In genomic region chr14:105398726-105399440, GRCh38 we compare ENCODE assay signal across 8 cellular contexts. TPM values are rescaled to one million over a fixed set of nuclear protein-coding genes. Genes with fewer than 3 reads are reported as not detected.
DNase-seq lines count a peak whose midpoint lies in the region; ATAC-seq and TF ChIP-seq lines count a peak whose summit lies in the region.

No MANE protein-coding gene starts in this region.

- POLR2A ChIA-PET in activated CD4-positive, alpha-beta T cell treated with anti-CD3 and anti-CD28 coated beads for 36 hours (lab: Charles Lee), result interaction anchor here (0.5 to 1.2 kb wide), 2 partner anchors 13 to 333 kb away, joined by 3 to 4 read pairs; no protein-coding TSS in a partner anchor

- peak; percentile 49 for ATAC-seq in activated CD4-positive, alpha-beta T cell treated with anti-CD3 and anti-CD28 coated beads for 36 hours
- peak; percentile 42 for ATAC-seq in HG02642 (IDR thresholded peaks at IDR 0.05; ENCODE audit: poor library complexity, unreplicated experiment)

- peaks cover 30% of the 10 kb centered on the region for H3K36me3 Mint-ChIP-seq in activated CD4-positive, alpha-beta T cell treated with anti-CD3 and anti-CD28 coated beads for 36 hours (ENCODE audit: low read depth)

- 18 to 26% (median 23%) methylated on average over 19 to 40 of the region's 40 CpGs for WGBS in spleen, 5 donors

- H3K36me3 ChIP-seq in adipocyte (ENCODE audit: control insufficient read depth, insufficient read depth, low read length, severe bottlenecking) (peaks cover 8% of the 10 kb centered on the region), spleen (peaks cover 0 to 32% (median 9%) of the 10 kb centered on the region in 6 donors)

- TF ChIP-seq CTCF in spleen (IDR thresholded peaks at IDR 0.05 in 8 of 11, conservative IDR thresholded peaks at IDR 0.05 in 3 of 11), result peak in 3 of 11 experiments; percentile 1 to 29 (median 4)

- H3K4me3 Mint-ChIP-seq in activated CD4-positive, alpha-beta T cell treated with anti-CD3 and anti-CD28 coated beads for 36 hours, result peak overlapping the region; percentile 85

- H3K9me3 Mint-ChIP-seq in activated CD4-positive, alpha-beta T cell treated with anti-CD3 and anti-CD28 coated beads for 36 hours (ENCODE audit: low read depth), result peaks cover 13% of the 10 kb centered on the region

- intact Hi-C loops in activated CD4-positive, alpha-beta T cell treated with anti-CD3 and anti-CD28 coated beads for 36 hours (cut with DNase I, micrococcal nuclease), result loop anchor here (1.0 to 5.0 kb wide), 10 partner anchors 16 to 647 kb away; partner anchors contain the start of genes BTBD6 (in 1 of the 2), CDCA4 (in 1 of the 2), CRIP2 (in 1 of the 2) and MTA1 (in 1 of the 2)
- intact Hi-C loops in spleen (cut with DNase I; ENCODE audit: low total_unique reads), result no loop called here

- H3K9me3 ChIP-seq in adipocyte (ENCODE audit: control insufficient read depth, low read length), result no peaks in the 10 kb centered on the region
- peaks cover 0 to 23% (median 7%) of the 10 kb centered on the region in 8 donors for H3K9me3 ChIP-seq in spleen

- H3K27ac Mint-ChIP-seq in activated CD4-positive, alpha-beta T cell treated with anti-CD3 and anti-CD28 coated beads for 36 hours, result peak overlapping the region; percentile 91

- CTCF ChIA-PET in activated CD4-positive, alpha-beta T cell treated with anti-CD3 and anti-CD28 coated beads for 36 hours (lab: Charles Lee), result interaction anchor here (0.6 kb wide), 1 partner anchor 23 kb away, joined by 4 read pairs; no protein-coding TSS in a partner anchor

- H3K27me3 Mint-ChIP-seq in activated CD4-positive, alpha-beta T cell treated with anti-CD3 and anti-CD28 coated beads for 36 hours, result no peaks in the 10 kb centered on the region

- peaks cover 16% of the 10 kb centered on the region for H3K4me1 Mint-ChIP-seq in activated CD4-positive, alpha-beta T cell treated with anti-CD3 and anti-CD28 coated beads for 36 hours

- H3K4me1 ChIP-seq in adipocyte (ENCODE audit: control insufficient read depth, insufficient read depth, low read length) (peaks cover 16% of the 10 kb centered on the region), spleen (peaks cover 10 to 55% (median 32%) of the 10 kb centered on the region in 6 donors)

- peak overlapping the region; percentile 92 to 97 (median 94) for H3K27ac ChIP-seq in spleen

- H3K4me3 ChIP-seq in adipocyte (ENCODE audit: low read length) (peak overlapping the region; percentile 92), iPS-11a (ENCODE audit: low read depth, low read length) (peak overlapping the region; percentile 33), spleen (peak overlapping the region; percentile 59 to 79 (median 72))

- DNase-seq in activated CD4-positive, alpha-beta T cell treated with anti-CD3 and anti-CD28 coated beads for 36 hours, result peak; percentile 60
- no peak for DNase-seq in activated CD4-positive, alpha-beta T cell treated with anti-CD3 and anti-CD28 coated beads, Interleukin-2, amount 50 U/mL, for 4 hours
- DNase-seq in NCI-H2171 (lab: John Stamatoyannopoulos, UW) (peak; percentile 79), adipocyte (ENCODE audit: low read depth) (no peak), spleen (no peak), NCI-H446 treated with DMSO at 0.1 percent for 48 hours (lab: John Stamatoyannopoulos, UW) (no peak)

- H3K9ac ChIP-seq in adipocyte (ENCODE audit: low read length), result peak overlapping the region; percentile 93

- TF ChIP-seq POLR2A in spleen (IDR thresholded peaks at IDR 0.05), result no peak

- H3K27me3 ChIP-seq in adipocyte (replicated peaks; ENCODE audit: control insufficient read depth, insufficient read depth, low read length), result no peaks in the 10 kb centered on the region
- no peaks in the 10 kb centered on the region for H3K27me3 ChIP-seq in spleen (replicated peaks in 1 of 7)

RNA-seq across cellular contexts. Expression of gene TEX22, which starts 0.5 kb away (rescaled TPM):
- total RNA-seq in activated CD4-positive, alpha-beta T cell treated with anti-CD3 and anti-CD28 coated beads for 36 hours, result 1 to 10 TPM; 1.4 to 2.4 TPM
- total RNA-seq in spleen, result 1 to 10 TPM in 5 of 7 donors, under 1 TPM in 2; 0.33 to 5.3 (median 1.8) TPM
- under 1 TPM; 0.33 to 0.59 (median 0.54) TPM for polyA plus RNA-seq in spleen

RNA-seq across cellular contexts. Expression of gene MTA1, which starts 20.7 kb away (rescaled TPM):
- 100 to 1,000 TPM; 136 to 152 TPM for total RNA-seq in activated CD4-positive, alpha-beta T cell treated with anti-CD3 and anti-CD28 coated beads for 36 hours
- total RNA-seq in spleen, result 100 to 1,000 TPM in 3 of 7 donors, 10 to 100 TPM in 4; 63.7 to 128 (median 82.6) TPM
- 10 to 100 TPM; 33.0 to 83.1 (median 52.6) TPM for polyA plus RNA-seq in spleen

Comparison
In these comparisons a context has a peak if more than half of its experiments do, and no peak if none do; other contexts are left out.
1. DNase-seq: peak in activated CD4-positive, alpha-beta T cell treated with anti-CD3 and anti-CD28 coated beads for 36 hours (single experiment) and NCI-H2171 (single experiment); none in activated CD4-positive, alpha-beta T cell treated with anti-CD3 and anti-CD28 coated beads, Interleukin-2, amount 50 U/mL, for 4 hours (0 of 2), adipocyte (single experiment), spleen (single experiment) and NCI-H446 treated with DMSO at 0.1 percent for 48 hours (single experiment).
2. H3K4me3 ChIP-seq: peak in every context shown above with its lines; median percentile 92 in adipocyte; 72 in spleen; 33 in iPS-11a.